ENCODE assay signal across 8 cellular contexts in the genomic region with DNA sequence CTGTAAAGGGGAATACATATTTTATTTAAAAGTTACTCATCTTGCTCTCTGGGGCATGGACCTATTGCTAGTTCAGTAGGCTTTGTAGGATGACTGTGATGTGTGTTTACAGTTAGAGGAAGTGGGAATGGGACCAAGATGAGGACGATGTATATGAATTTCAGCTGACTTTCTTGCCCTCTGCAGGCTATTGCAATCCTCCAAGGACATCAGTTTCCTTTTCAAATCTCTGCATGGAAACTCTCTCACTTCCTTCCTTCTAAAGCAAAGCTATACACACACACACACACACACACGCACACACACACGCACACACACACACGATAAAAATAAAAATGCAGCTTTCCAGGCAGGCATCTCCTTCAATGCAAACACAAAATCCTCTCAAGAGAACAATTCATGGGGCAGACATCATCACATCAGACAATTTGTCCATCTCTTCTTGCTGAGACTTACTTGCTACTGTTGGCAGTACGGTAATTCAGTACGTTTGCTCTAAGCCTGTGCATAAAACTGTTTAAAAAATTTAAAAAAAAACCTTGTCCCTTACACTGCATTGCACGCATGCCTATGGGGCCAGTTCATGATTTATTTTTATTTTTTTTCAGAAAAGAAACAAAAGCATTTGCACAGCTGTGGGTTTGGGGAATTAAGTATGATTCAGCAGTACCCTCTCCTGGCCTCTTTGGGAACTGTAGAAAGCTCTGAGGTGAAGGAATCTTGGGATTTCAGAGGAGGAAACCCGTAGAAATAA. TPM values are rescaled to one million over a fixed set of nuclear protein-coding genes. Genes with fewer than 3 reads are reported as not detected.
DNase-seq lines count a peak whose midpoint lies in the region; ATAC-seq and TF ChIP-seq lines count a peak whose summit lies in the region.

No MANE protein-coding gene starts in this region.

- H3K9me2 ChIP-seq in Karpas-422 (replicated peaks; ENCODE audit: insufficient read depth, low read length) = no peaks in the 10 kb centered on the region

- peaks cover 18% of the 10 kb centered on the region for H3K4me1 Mint-ChIP-seq in T-helper 17 cell
- peaks cover 10 to 17% of the 10 kb centered on the region in 2 donors for H3K4me1 Mint-ChIP-seq in natural killer cell treated with Interleukin-12 subunit alpha and Interleukin-12 subunit beta and Interleukin-15 and Interleukin-18, amount 100 ng/mL, for 72 hours (ENCODE audit: low read depth in 2 of 2)

- peaks cover 5% of the 10 kb centered on the region for H3K27me3 Mint-ChIP-seq in T-helper 17 cell
- peaks cover 7% of the 10 kb centered on the region in 2 donors for H3K27me3 Mint-ChIP-seq in natural killer cell treated with Interleukin-12 subunit alpha and Interleukin-12 subunit beta and Interleukin-15 and Interleukin-18, amount 100 ng/mL, for 72 hours

- no peaks in the 10 kb centered on the region for H3K79me2 ChIP-seq in Karpas-422 (ENCODE audit: low read length)

- peak overlapping the region; percentile 80 for H3K4me3 Mint-ChIP-seq in T-helper 17 cell
- H3K4me3 Mint-ChIP-seq in natural killer cell treated with Interleukin-12 subunit alpha and Interleukin-12 subunit beta and Interleukin-15 and Interleukin-18, amount 100 ng/mL, for 72 hours = peak overlapping the region; percentile 21

- DNase-seq in NCI-H1092 treated with DMSO at 0.1 percent for 48 hours (lab: John Stamatoyannopoulos, UW) = peak; percentile 7
- no peak for DNase-seq in NCI-H1092 (lab: John Stamatoyannopoulos, UW)
- peak; percentile 49 for DNase-seq in Karpas-422
- no peak for DNase-seq in T-helper 17 cell
- no peak for DNase-seq in esophagus squamous epithelium (lab: John Stamatoyannopoulos, UW)
- DNase-seq in natural killer cell treated with Interleukin-12 subunit alpha and Interleukin-12 subunit beta and Interleukin-15 and Interleukin-18, amount 100 ng/mL, for 72 hours (ENCODE audit: low spot score) = no peak
- DNase-seq in NCI-H2107 (lab: John Stamatoyannopoulos, UW) = no peak

- ATAC-seq in T-helper 17 cell = peak; percentile 80
- ATAC-seq in natural killer cell treated with Interleukin-12 subunit alpha and Interleukin-12 subunit beta and Interleukin-15 and Interleukin-18, amount 100 ng/mL, for 72 hours = peak; percentile 68 to 76
- no peak for ATAC-seq in HG03469 (IDR thresholded peaks at IDR 0.05; ENCODE audit: unreplicated experiment)

- H3K9ac ChIP-seq in Karpas-422 (ENCODE audit: low read length) = no peak overlapping the region

- WGBS in esophagus squamous epithelium, 2 donors = 18 to 25% methylated on average over 8 of the region's 8 CpGs

- H3K27ac ChIP-seq in Karpas-422 (ENCODE audit: low read length) (no peak overlapping the region), esophagus squamous epithelium (peak overlapping the region in 2 of 4 donors; percentile 34 to 69)

- H3K4me2 ChIP-seq in Karpas-422 (ENCODE audit: low read depth, low read length, poor library complexity, severe bottlenecking) = no peak overlapping the region

- no peaks in the 10 kb centered on the region for H3K4me1 ChIP-seq in Karpas-422 (ENCODE audit: low read length)
- H3K4me1 ChIP-seq in esophagus squamous epithelium = peaks cover 0 to 19% (median 4%) of the 10 kb centered on the region in 3 donors

- intact Hi-C loops in esophagus squamous epithelium (cut with DNase I) = loop anchor here (10.0 kb wide), 1 partner anchor 425 kb away; no protein-coding TSS in a partner anchor

- H3K27me3 ChIP-seq in Karpas-422 (ENCODE audit: low read length) (no peaks in the 10 kb centered on the region), esophagus squamous epithelium (no peaks in the 10 kb centered on the region)

- H3K9me3 ChIP-seq in Karpas-422 (ENCODE audit: low read length) (no peaks in the 10 kb centered on the region), T-helper 17 cell (ENCODE audit: control insufficient read depth, low read length, poor library complexity, severe bottlenecking) (no peaks in the 10 kb centered on the region), esophagus squamous epithelium (no peaks in the 10 kb centered on the region)

- peak overlapping the region; percentile 51 for H3K27ac Mint-ChIP-seq in T-helper 17 cell
- H3K27ac Mint-ChIP-seq in natural killer cell treated with Interleukin-12 subunit alpha and Interleukin-12 subunit beta and Interleukin-15 and Interleukin-18, amount 100 ng/mL, for 72 hours = peak overlapping the region; percentile 1 to 25

- no peaks in the 10 kb centered on the region for H3K36me3 Mint-ChIP-seq in T-helper 17 cell (ENCODE audit: low read depth)
- H3K36me3 Mint-ChIP-seq in natural killer cell treated with Interleukin-12 subunit alpha and Interleukin-12 subunit beta and Interleukin-15 and Interleukin-18, amount 100 ng/mL, for 72 hours = peaks cover 5% of the 10 kb centered on the region

- H3K9me3 Mint-ChIP-seq in natural killer cell treated with Interleukin-12 subunit alpha and Interleukin-12 subunit beta and Interleukin-15 and Interleukin-18, amount 100 ng/mL, for 72 hours = no peaks in the 10 kb centered on the region

- TF ChIP-seq CTCF in esophagus squamous epithelium (IDR thresholded peaks at IDR 0.05) = peak; percentile 51 to 75 (median 68)

- H4K20me1 ChIP-seq in Karpas-422 (ENCODE audit: insufficient read depth, low read depth, low read length) = no peaks in the 10 kb centered on the region

- no peak for TF ChIP-seq POLR2A in esophagus squamous epithelium (IDR thresholded peaks at IDR 0.05)

- no peaks in the 10 kb centered on the region for H3K36me3 ChIP-seq in Karpas-422 (ENCODE audit: insufficient read depth, low read length)
- no peaks in the 10 kb centered on the region for H3K36me3 ChIP-seq in esophagus squamous epithelium

- H3K4me3 ChIP-seq in Karpas-422 (ENCODE audit: low read length) (no peak overlapping the region), esophagus squamous epithelium (peak overlapping the region in 3 of 4 donors; percentile 8 to 31 (median 11))

- H2AFZ ChIP-seq in Karpas-422 (ENCODE audit: low read length) = no peak overlapping the region

RNA-seq across cellular contexts. Expression of a gene that starts 27.2 kb away (rescaled TPM):
- not detected in 2 replicates for total RNA-seq in Karpas-422 (2014; rRNA removed; shearing (Covaris generic); ENCODE audit: low replicate concordance)
- total RNA-seq in T-helper 17 cell (100 to 1,000 TPM in 1 of 2 donors, 10 to 100 TPM in 1; 71.5 to 122 TPM), esophagus squamous epithelium (under 1 TPM in 3 of 4 donors, not detected in 1; 0.48 to 0.85 (median 0.76) TPM)
- 10 to 100 TPM; 68.8 to 93.6 TPM for total RNA-seq in natural killer cell treated with Interleukin-12 subunit alpha and Interleukin-12 subunit beta and Interleukin-15 and Interleukin-18, amount 100 ng/mL, for 72 hours

RNA-seq across cellular contexts. Expression of a gene that starts 41.8 kb away (rescaled TPM):
- not detected in 2 replicates for total RNA-seq in Karpas-422 (2014; rRNA removed; shearing (Covaris generic); ENCODE audit: low replicate concordance)
- 100 to 1,000 TPM in 1 of 2 donors, 10 to 100 TPM in 1; 77.2 to 109 TPM for total RNA-seq in T-helper 17 cell
- 1 to 10 TPM in 2 of 4 donors, under 1 TPM in 2; 0.79 to 6.0 (median 0.99) TPM for total RNA-seq in esophagus squamous epithelium
- 10 to 100 TPM; 13.7 to 54.8 TPM for total RNA-seq in natural killer cell treated with Interleukin-12 subunit alpha and Interleukin-12 subunit beta and Interleukin-15 and Interleukin-18, amount 100 ng/mL, for 72 hours

Comparison
In these comparisons a context has a peak if more than half of its experiments do, and no peak if none do; other contexts are left out.
1. DNase-seq: peak in NCI-H1092 treated with DMSO at 0.1 percent for 48 hours (single experiment) and Karpas-422 (single experiment); none in NCI-H1092 (single experiment), T-helper 17 cell (0 of 3), esophagus squamous epithelium (single experiment), natural killer cell treated with Interleukin-12 subunit alpha and Interleukin-12 subunit beta and Interleukin-15 and Interleukin-18, amount 100 ng/mL, for 72 hours (single experiment) and NCI-H2107 (single experiment).
2. RNA of a gene that starts 27.2 kb away (total RNA-seq): 71.5 to 122 TPM in T-helper 17 cell and 68.8 to 93.6 TPM in natural killer cell treated with Interleukin-12 subunit alpha and Interleukin-12 subunit beta and Interleukin-15 and Interleukin-18, amount 100 ng/mL, for 72 hours; 0.48 to 0.85 TPM in esophagus squamous epithelium and not detected in Karpas-422; every median in the first group is over 10 times any median in the second.